8 cellular contexts compared by ENCODE assay signal in the genomic region with DNA sequence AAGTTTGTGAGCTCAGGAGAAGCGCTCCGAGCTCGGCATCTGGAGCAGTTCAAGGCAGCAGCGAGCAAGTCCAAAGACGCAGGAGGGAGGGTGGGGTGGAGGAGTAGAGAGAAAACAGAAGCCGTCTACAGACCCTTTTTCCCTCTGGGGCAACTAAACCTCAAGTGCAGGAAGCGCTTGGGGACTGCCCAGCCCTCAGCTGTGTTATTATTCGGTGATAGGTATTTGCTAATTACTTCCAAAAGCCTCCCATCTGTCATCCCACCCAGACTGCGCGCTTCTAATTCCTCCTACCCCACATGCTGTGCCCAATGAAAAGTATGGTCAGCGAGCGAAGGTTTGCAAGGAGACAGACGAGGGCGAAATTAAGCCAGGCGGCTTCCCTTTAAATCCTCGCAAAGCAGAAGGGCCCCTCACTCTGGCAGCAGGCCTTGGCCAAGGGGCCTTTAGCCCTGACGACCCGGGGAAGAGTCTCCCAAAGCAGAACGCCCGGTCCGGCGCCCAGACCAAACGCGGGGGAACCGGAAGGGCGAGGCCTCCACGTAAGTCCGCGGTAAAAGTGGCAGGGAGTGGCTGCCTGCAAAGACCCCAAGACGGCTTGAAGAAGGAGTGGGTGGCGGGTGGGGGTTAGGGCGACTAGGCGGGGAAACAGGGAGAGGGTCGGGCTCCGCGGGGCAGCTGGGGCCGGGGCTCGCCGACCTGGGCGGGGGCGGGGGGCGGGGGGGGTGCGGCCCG. TPM values are rescaled to one million over a fixed set of nuclear protein-coding genes. Genes with fewer than 3 reads are reported as not detected.
DNase-seq lines count a peak whose midpoint lies in the region; ATAC-seq and TF ChIP-seq lines count a peak whose summit lies in the region.

No MANE protein-coding gene starts in this region.

- peak overlapping the region in 2 of 4 donors; percentile 77 to 97 for H3K4me3 ChIP-seq in adrenal gland
- peak overlapping the region; percentile 68 for H3K4me3 ChIP-seq in iPS-20b (ENCODE audit: low read length)

- H3K9me3 ChIP-seq in adrenal gland (replicated peaks in 1 of 3) (no peaks in the 10 kb centered on the region), iPS-20b (ENCODE audit: insufficient read depth, low read depth, low read length) (no peaks in the 10 kb centered on the region)

- H3K27me3 Mint-ChIP-seq in activated naive CD4-positive, alpha-beta T cell treated with anti-CD3 and anti-CD28 coated beads, Interleukin-2, amount 10 ng/mL, durations not matched to agents 7 days and 5 days: peaks cover 76% of the 10 kb centered on the region
- H3K27me3 Mint-ChIP-seq in stimulated activated naive B cell treated with anti-CD40 and anti-IgM and Interleukin-4, amounts not matched to agents 10 μg/mL and 1 μg/mL and 100 μg/mL, for 72 hours: peaks cover 7 to 30% of the 10 kb centered on the region in 2 donors

- H3K27ac ChIP-seq in adrenal gland (peak overlapping the region; percentile 78 to 93 (median 82)), iPS-20b (ENCODE audit: low read length) (no peak overlapping the region)

- H3K27me3 ChIP-seq in adrenal gland (no peaks in the 10 kb centered on the region), iPS-20b (ENCODE audit: insufficient read depth, low read length) (peaks cover 52% of the 10 kb centered on the region)

- H3K4me1 ChIP-seq in adrenal gland (replicated peaks in 1 of 2) (peaks cover 27 to 51% of the 10 kb centered on the region in 2 donors), iPS-20b (ENCODE audit: insufficient read depth, low read length) (peaks cover 50% of the 10 kb centered on the region)

- H3K36me3 ChIP-seq in adrenal gland (replicated peaks in 1 of 2): no peaks in the 10 kb centered on the region
- H3K36me3 ChIP-seq in iPS-20b (ENCODE audit: insufficient read depth, low read depth, low read length): 0 out of 2 replicates have a peak, but pooled peaks cover 8% of the 10 kb centered on the region

- TF ChIP-seq CTCF in adrenal gland (IDR thresholded peaks at IDR 0.05): no peak

- H3K4me1 Mint-ChIP-seq in activated naive CD4-positive, alpha-beta T cell treated with anti-CD3 and anti-CD28 coated beads, Interleukin-2, amount 10 ng/mL, durations not matched to agents 7 days and 5 days: peaks cover 6% of the 10 kb centered on the region
- peaks cover 41 to 71% of the 10 kb centered on the region in 2 donors for H3K4me1 Mint-ChIP-seq in stimulated activated naive B cell treated with anti-CD40 and anti-IgM and Interleukin-4, amounts not matched to agents 10 μg/mL and 1 μg/mL and 100 μg/mL, for 72 hours

- TF ChIP-seq POLR2A in adrenal gland (IDR thresholded peaks at IDR 0.05): peak in 1 of 2 donors; percentile 25

- CTCF ChIA-PET in activated naive CD4-positive, alpha-beta T cell treated with anti-CD3 and anti-CD28 coated beads, Interleukin-2, amount 10 ng/mL, durations not matched to agents 7 days and 5 days (lab: Charles Lee): interaction anchor here (0.6 to 7.4 kb wide), 2 partner anchors 78 to 124 kb away, joined by 3 to 109 read pairs; no protein-coding TSS in a partner anchor

- WGBS in adrenal gland, 4 donors: 14 to 20% (median 19%) methylated on average over 22 to 43 of the region's 44 CpGs

- no peaks in the 10 kb centered on the region for H3K9me3 Mint-ChIP-seq in activated naive CD4-positive, alpha-beta T cell treated with anti-CD3 and anti-CD28 coated beads, Interleukin-2, amount 10 ng/mL, durations not matched to agents 7 days and 5 days
- no peaks in the 10 kb centered on the region for H3K9me3 Mint-ChIP-seq in activated naive CD4-positive, alpha-beta T cell treated with anti-CD3 and anti-CD28 coated beads, Interleukin-2, amount 50 U/mL, for 72 hours
- no peaks in the 10 kb centered on the region for H3K9me3 Mint-ChIP-seq in stimulated activated naive B cell treated with anti-CD40 and anti-IgM and Interleukin-4, amounts not matched to agents 10 μg/mL and 1 μg/mL and 100 μg/mL, for 72 hours

- no peak for ATAC-seq in activated naive CD4-positive, alpha-beta T cell treated with anti-CD3 and anti-CD28 coated beads, Interleukin-2, amount 50 U/mL, for 72 hours
- peak; percentile 2 to 18 for ATAC-seq in stimulated activated naive B cell treated with anti-CD40 and anti-IgM and Interleukin-4, amounts not matched to agents 10 μg/mL and 1 μg/mL and 100 μg/mL, for 72 hours (replicated peaks)
- ATAC-seq in GM19452 (IDR thresholded peaks at IDR 0.05; ENCODE audit: unreplicated experiment): no peak

- H3K9ac ChIP-seq in iPS-20b (ENCODE audit: low read depth, low read length): peak overlapping the region; percentile 72; the same call in 1 of the 2 replicates

- no peak for DNase-seq in activated naive CD4-positive, alpha-beta T cell treated with anti-CD3 and anti-CD28 coated beads, Interleukin-2, amount 10 ng/mL, durations not matched to agents 7 days and 5 days
- DNase-seq in activated naive CD4-positive, alpha-beta T cell treated with anti-CD3 and anti-CD28 coated beads, Interleukin-2, amount 50 U/mL, for 72 hours (ENCODE audit: low spot score in 2 of 2): no peak
- DNase-seq in adrenal gland: peak; percentile 45 to 69 (median 52)
- DNase-seq in stimulated activated naive B cell treated with anti-CD40 and anti-IgM and Interleukin-4, amounts not matched to agents 10 μg/mL and 1 μg/mL and 100 μg/mL, for 72 hours: no peak
- no peak for DNase-seq in inferior parietal cortex (ENCODE audit: extremely low spot score)
- DNase-seq in NCI-H2196 treated with DMSO at 0.1 percent for 48 hours (lab: John Stamatoyannopoulos, UW; ENCODE audit: unreplicated experiment): no peak

- no peaks in the 10 kb centered on the region for H3K36me3 Mint-ChIP-seq in activated naive CD4-positive, alpha-beta T cell treated with anti-CD3 and anti-CD28 coated beads, Interleukin-2, amount 10 ng/mL, durations not matched to agents 7 days and 5 days
- no peaks in the 10 kb centered on the region for H3K36me3 Mint-ChIP-seq in activated naive CD4-positive, alpha-beta T cell treated with anti-CD3 and anti-CD28 coated beads, Interleukin-2, amount 50 U/mL, for 72 hours
- no peaks in the 10 kb centered on the region for H3K36me3 Mint-ChIP-seq in stimulated activated naive B cell treated with anti-CD40 and anti-IgM and Interleukin-4, amounts not matched to agents 10 μg/mL and 1 μg/mL and 100 μg/mL, for 72 hours

- intact Hi-C loops in adrenal gland (cut with DNase I): loop anchor here (2.0 to 5.0 kb wide), 2 partner anchors 33 to 79 kb away; no protein-coding TSS in a partner anchor

- peak overlapping the region; percentile 65 for H3K27ac Mint-ChIP-seq in activated naive CD4-positive, alpha-beta T cell treated with anti-CD3 and anti-CD28 coated beads, Interleukin-2, amount 10 ng/mL, durations not matched to agents 7 days and 5 days
- no peak overlapping the region for H3K27ac Mint-ChIP-seq in activated naive CD4-positive, alpha-beta T cell treated with anti-CD3 and anti-CD28 coated beads, Interleukin-2, amount 50 U/mL, for 72 hours
- H3K27ac Mint-ChIP-seq in stimulated activated naive B cell treated with anti-CD40 and anti-IgM and Interleukin-4, amounts not matched to agents 10 μg/mL and 1 μg/mL and 100 μg/mL, for 72 hours: peak overlapping the region; percentile 76

- peak overlapping the region; percentile 11 for H3K4me3 Mint-ChIP-seq in activated naive CD4-positive, alpha-beta T cell treated with anti-CD3 and anti-CD28 coated beads, Interleukin-2, amount 10 ng/mL, durations not matched to agents 7 days and 5 days
- H3K4me3 Mint-ChIP-seq in stimulated activated naive B cell treated with anti-CD40 and anti-IgM and Interleukin-4, amounts not matched to agents 10 μg/mL and 1 μg/mL and 100 μg/mL, for 72 hours: peak overlapping the region; percentile 79 to 85

RNA-seq across cellular contexts. Expression of a gene that starts 0.5 kb away (rescaled TPM):
- total RNA-seq in activated naive CD4-positive, alpha-beta T cell treated with anti-CD3 and anti-CD28 coated beads, Interleukin-2, amount 50 U/mL, for 72 hours: 10 to 100 TPM in 1 of 2 donors, 1 to 10 TPM in 1; 3.4 to 27.0 TPM
- 100 to 1,000 TPM; 165 to 461 (median 322) TPM for total RNA-seq in adrenal gland
- 100 to 1,000 TPM in 2 of 3 donors, 10 to 100 TPM in 1; 66.3 to 244 (median 139) TPM for polyA plus RNA-seq in adrenal gland

Comparison
In these comparisons a context has a peak if more than half of its experiments do, and no peak if none do; other contexts are left out.
1. H3K27ac Mint-ChIP-seq: peak in activated naive CD4-positive, alpha-beta T cell treated with anti-CD3 and anti-CD28 coated beads, Interleukin-2, amount 10 ng/mL, durations not matched to agents 7 days and 5 days (single experiment) and stimulated activated naive B cell treated with anti-CD40 and anti-IgM and Interleukin-4, amounts not matched to agents 10 μg/mL and 1 μg/mL and 100 μg/mL, for 72 hours (single experiment); none in activated naive CD4-positive, alpha-beta T cell treated with anti-CD3 and anti-CD28 coated beads, Interleukin-2, amount 50 U/mL, for 72 hours (0 of 2).
2. DNase-seq: peak in adrenal gland (7 of 7); none in activated naive CD4-positive, alpha-beta T cell treated with anti-CD3 and anti-CD28 coated beads, Interleukin-2, amount 10 ng/mL, durations not matched to agents 7 days and 5 days (single experiment), activated naive CD4-positive, alpha-beta T cell treated with anti-CD3 and anti-CD28 coated beads, Interleukin-2, amount 50 U/mL, for 72 hours (0 of 2), stimulated activated naive B cell treated with anti-CD40 and anti-IgM and Interleukin-4, amounts not matched to agents 10 μg/mL and 1 μg/mL and 100 μg/mL, for 72 hours (single experiment), inferior parietal cortex (single experiment) and NCI-H2196 treated with DMSO at 0.1 percent for 48 hours (single experiment).
3. ATAC-seq: peak in stimulated activated naive B cell treated with anti-CD40 and anti-IgM and Interleukin-4, amounts not matched to agents 10 μg/mL and 1 μg/mL and 100 μg/mL, for 72 hours (2 of 2); none in activated naive CD4-positive, alpha-beta T cell treated with anti-CD3 and anti-CD28 coated beads, Interleukin-2, amount 50 U/mL, for 72 hours (0 of 2) and GM19452 (single experiment).
4. RNA of a gene that starts 0.5 kb away (total RNA-seq): 165 to 461 TPM in adrenal gland; 3.4 to 27.0 TPM in activated naive CD4-positive, alpha-beta T cell treated with anti-CD3 and anti-CD28 coated beads, Interleukin-2, amount 50 U/mL, for 72 hours; every median in the first group is over 4 times any median in the second.